Comparison of ENCODE assay signal across 22 cellular contexts in genomic region chr2:105188343-105188742, GRCh38. TPM values are rescaled to one million over a fixed set of nuclear protein-coding genes. Genes with fewer than 3 reads are reported as not detected.
DNase-seq lines count a peak whose midpoint lies in the region; ATAC-seq and TF ChIP-seq lines count a peak whose summit lies in the region.
"Had no signal": no experiment of that assay in that cellular context is flagged by ENCODE, and none has a peak within 500 bp of the region (broad histone marks: within the 10 kb centered on the region; RNA-seq: fewer than 3 reads in every experiment).

No MANE protein-coding gene starts in this region.

- peaks cover 20% of the 10 kb centered on the region for H3K27me3 Mint-ChIP-seq in activated naive CD8-positive, alpha-beta T cell treated with anti-CD3 and anti-CD28 coated beads for 36 hours
- no peaks in the 10 kb centered on the region for H3K27me3 Mint-ChIP-seq in mesothelial cell of epicardium (ENCODE audit: low read depth)
- H3K27me3 Mint-ChIP-seq: progenitor cell of endocrine pancreas had no signal

- ATAC-seq in GM18868 (IDR thresholded peaks at IDR 0.05; ENCODE audit: unreplicated experiment) (peak; percentile 66), GM21528 (IDR thresholded peaks at IDR 0.05; ENCODE audit: low FRiP score, unreplicated experiment) (peak; percentile 66), HG03103 (IDR thresholded peaks at IDR 0.05; ENCODE audit: low read depth, unreplicated experiment) (peak; percentile 57), HG03108 (IDR thresholded peaks at IDR 0.05; ENCODE audit: unreplicated experiment) (no peak)
- ATAC-seq: effector memory CD8-positive, alpha-beta T cell; Right ventricle myocardium inferior; upper lobe of right lung had no signal

- H3K27ac Mint-ChIP-seq in activated naive CD8-positive, alpha-beta T cell treated with anti-CD3 and anti-CD28 coated beads for 36 hours = no peak overlapping the region
- no peak overlapping the region for H3K27ac Mint-ChIP-seq in mesothelial cell of epicardium
- H3K27ac Mint-ChIP-seq: activated CD4-positive, alpha-beta T cell treated with anti-CD3 and anti-CD28 coated beads, Interleukin-2, amount 10 ng/mL, durations not matched to agents 7 days and 5 days; activated naive CD4-positive, alpha-beta T cell treated with anti-CD3 and anti-CD28 coated beads, Interleukin-2, amount 50 U/mL, for 24 hours; effector memory CD8-positive, alpha-beta T cell; progenitor cell of endocrine pancreas had no signal

- no peaks in the 10 kb centered on the region for H3K4me1 Mint-ChIP-seq in activated naive CD8-positive, alpha-beta T cell treated with anti-CD3 and anti-CD28 coated beads for 36 hours
- H3K4me1 Mint-ChIP-seq in mesothelial cell of epicardium = peaks cover 20% of the 10 kb centered on the region
- H3K4me1 Mint-ChIP-seq: activated CD4-positive, alpha-beta T cell treated with anti-CD3 and anti-CD28 coated beads, Interleukin-2, amount 10 ng/mL, durations not matched to agents 7 days and 5 days; activated naive CD4-positive, alpha-beta T cell treated with anti-CD3 and anti-CD28 coated beads, Interleukin-2, amount 50 U/mL, for 24 hours had no signal

- no peak for TF ChIP-seq CTCF in mesothelial cell of epicardium (IDR thresholded peaks at IDR 0.05; ENCODE audit: unreplicated experiment)

- peaks cover 6% of the 10 kb centered on the region for H3K36me3 Mint-ChIP-seq in activated naive CD8-positive, alpha-beta T cell treated with anti-CD3 and anti-CD28 coated beads for 36 hours
- no peaks in the 10 kb centered on the region for H3K36me3 Mint-ChIP-seq in mesothelial cell of epicardium
- H3K36me3 Mint-ChIP-seq: activated naive CD4-positive, alpha-beta T cell treated with anti-CD3 and anti-CD28 coated beads, Interleukin-2, amount 50 U/mL, for 24 hours had no signal

- H3K9me3 Mint-ChIP-seq in activated naive CD8-positive, alpha-beta T cell treated with anti-CD3 and anti-CD28 coated beads for 36 hours = peaks cover 16% of the 10 kb centered on the region
- peaks cover 11% of the 10 kb centered on the region for H3K9me3 Mint-ChIP-seq in mesothelial cell of epicardium
- H3K9me3 Mint-ChIP-seq: effector memory CD8-positive, alpha-beta T cell had no signal

- DNase-seq in activated naive CD8-positive, alpha-beta T cell treated with anti-CD3 and anti-CD28 coated beads for 36 hours = peak; percentile 7
- DNase-seq in mesothelial cell of epicardium (ENCODE audit: low spot score in 2 of 2, unreplicated experiment in 2 of 2) = no peak
- DNase-seq in HT-29 (ENCODE audit: low spot score) = no peak
- DNase-seq: activated CD4-positive, alpha-beta T cell treated with anti-CD3 and anti-CD28 coated beads, Interleukin-2, amount 10 ng/mL, durations not matched to agents 7 days and 5 days; activated T-cell treated with anti-CD3 and anti-CD28 coated beads, Interleukin-2, amount 50 U/mL, for 1 hour; effector memory CD8-positive, alpha-beta T cell; EL; KG1; left ventricle myocardium inferior; NCI-H2029 treated with DMSO at 0.1 percent for 48 hours; NCI-H524 treated with DMSO at 0.1 percent for 48 hours; stimulated activated CD4-positive, alpha-beta T cell treated with anti-CD3 and anti-CD28 coated beads, Interleukin-2, amount 100 ng/mL, for 24 hours; upper lobe of right lung had no signal

- no peak overlapping the region for H3K4me3 Mint-ChIP-seq in activated naive CD8-positive, alpha-beta T cell treated with anti-CD3 and anti-CD28 coated beads for 36 hours
- no peak overlapping the region for H3K4me3 Mint-ChIP-seq in mesothelial cell of epicardium
- H3K4me3 Mint-ChIP-seq: activated CD4-positive, alpha-beta T cell treated with anti-CD3 and anti-CD28 coated beads, Interleukin-2, amount 10 ng/mL, durations not matched to agents 7 days and 5 days; activated naive CD4-positive, alpha-beta T cell treated with anti-CD3 and anti-CD28 coated beads, Interleukin-2, amount 50 U/mL, for 24 hours; effector memory CD8-positive, alpha-beta T cell; neural crest cell had no signal

RNA-seq across cellular contexts. Expression of gene GPR45, which starts 53.2 kb away (rescaled TPM):
- not detected for total RNA-seq in activated naive CD8-positive, alpha-beta T cell treated with anti-CD3 and anti-CD28 coated beads for 36 hours
- not detected in 3 replicates for total RNA-seq in mesothelial cell of epicardium
- total RNA-seq in HT-29 (2014; rRNA removed; shearing (Covaris generic)) = not detected in 2 replicates
- total RNA-seq: activated CD4-positive, alpha-beta T cell treated with anti-CD3 and anti-CD28 coated beads, Interleukin-2, amount 10 ng/mL, durations not matched to agents 7 days and 5 days; left ventricle myocardium inferior; mononuclear cell; neural crest cell; progenitor cell of endocrine pancreas; Right ventricle myocardium inferior; upper lobe of right lung had no signal
